Comparison of ENCODE assay signal across 8 cellular contexts in genomic region chr2:15142069-15142689, GRCh38.
DNase-seq lines count a peak whose midpoint lies in the region; ATAC-seq and TF ChIP-seq lines count a peak whose summit lies in the region.

No MANE protein-coding gene starts in this region.

- DNase-seq in PC-3 (peak; percentile 88), prostate gland (ENCODE audit: low spot score) (peak; percentile 12), NCI-H446 treated with DMSO at 0.1 percent for 48 hours (lab: John Stamatoyannopoulos, UW) (no peak), neural progenitor cell (ENCODE audit: low spot score) (no peak), foreskin fibroblast (no peak)

- no peaks in the 10 kb centered on the region for H3K9me3 Mint-ChIP-seq in activated T-helper 17 cell treated with anti-CD3 and anti-CD28 coated beads, Interleukin-2, amount 50 U/mL, for 72 hours
- H3K9me3 Mint-ChIP-seq in neural progenitor cell, result peaks cover 5% of the 10 kb centered on the region

- CTCF ChIA-PET in PC-3 (lab: Charles Lee), result no interaction called here

- peak; percentile 100 for ATAC-seq in GM18907 (IDR thresholded peaks at IDR 0.05; ENCODE audit: unreplicated experiment)
- ATAC-seq in HG03039 (IDR thresholded peaks at IDR 0.05; ENCODE audit: unreplicated experiment), result peak; percentile 100
- peak; percentile 50 for ATAC-seq in PC-3
- peak; percentile 98 for ATAC-seq in activated T-helper 17 cell treated with anti-CD3 and anti-CD28 coated beads, Interleukin-2, amount 50 U/mL, for 72 hours (replicated peaks)

- H3K4me3 ChIP-seq in PC-3 (ENCODE audit: low read length) (peak overlapping the region; percentile 1; the same call in 1 of the 2 replicates), prostate gland (no peak overlapping the region), neural progenitor cell (no peak overlapping the region), foreskin fibroblast (ENCODE audit: low read depth in 1 of 2, low read length in 2 of 2) (no peak overlapping the region)

- no peaks in the 10 kb centered on the region for H3K36me3 Mint-ChIP-seq in activated T-helper 17 cell treated with anti-CD3 and anti-CD28 coated beads, Interleukin-2, amount 50 U/mL, for 72 hours (ENCODE audit: low read depth)
- H3K36me3 Mint-ChIP-seq in neural progenitor cell, result no peaks in the 10 kb centered on the region

- H3K9me3 ChIP-seq in PC-3 (ENCODE audit: low read length), result no peaks in the 10 kb centered on the region
- H3K9me3 ChIP-seq in prostate gland, result no peaks in the 10 kb centered on the region
- H3K9me3 ChIP-seq in neural progenitor cell (ENCODE audit: low read depth), result no peaks in the 10 kb centered on the region

- intact Hi-C loops in PC-3 (cut with micrococcal nuclease), result loop anchor here (10.0 kb wide), 1 partner anchor 107 kb away; no protein-coding TSS in a partner anchor
- intact Hi-C loops in prostate gland (cut with DNase I), result no loop called here

- no peaks in the 10 kb centered on the region for H4K20me1 ChIP-seq in PC-3 (ENCODE audit: low read length)
- no peaks in the 10 kb centered on the region for H4K20me1 ChIP-seq in neural progenitor cell (ENCODE audit: low read depth)

- peaks cover 10% of the 10 kb centered on the region for H3K4me1 Mint-ChIP-seq in activated T-helper 17 cell treated with anti-CD3 and anti-CD28 coated beads, Interleukin-2, amount 50 U/mL, for 72 hours
- H3K4me1 Mint-ChIP-seq in neural progenitor cell, result peaks cover 27% of the 10 kb centered on the region

- no peak for TF ChIP-seq POLR2A in prostate gland (IDR thresholded peaks at IDR 0.05)

- H3K4me1 ChIP-seq in PC-3 (ENCODE audit: insufficient read depth, low read length) (peaks cover 38% of the 10 kb centered on the region), prostate gland (replicated peaks) (no peaks in the 10 kb centered on the region), neural progenitor cell (peaks cover 10% of the 10 kb centered on the region)

- no peak for TF ChIP-seq CTCF in PC-3 (conservative IDR thresholded peaks at IDR 0.05; ENCODE audit: low read depth, low read length)
- no peak for TF ChIP-seq CTCF in prostate gland (IDR thresholded peaks at IDR 0.05)
- TF ChIP-seq CTCF in neural progenitor cell (IDR thresholded peaks at IDR 0.05), result no peak
- TF ChIP-seq CTCF in foreskin fibroblast (IDR thresholded peaks at IDR 0.05; ENCODE audit: low read depth, low read length), result no peak

- H3K36me3 ChIP-seq in PC-3 (ENCODE audit: low read depth, low read length), result no peaks in the 10 kb centered on the region
- no peaks in the 10 kb centered on the region for H3K36me3 ChIP-seq in prostate gland
- H3K36me3 ChIP-seq in neural progenitor cell, result no peaks in the 10 kb centered on the region

- H3K79me2 ChIP-seq in PC-3 (ENCODE audit: low read length), result no peaks in the 10 kb centered on the region
- no peaks in the 10 kb centered on the region for H3K79me2 ChIP-seq in neural progenitor cell (ENCODE audit: low read depth)

- peak overlapping the region; percentile 47 for H3K27ac Mint-ChIP-seq in activated T-helper 17 cell treated with anti-CD3 and anti-CD28 coated beads, Interleukin-2, amount 50 U/mL, for 72 hours
- H3K27ac Mint-ChIP-seq in neural progenitor cell, result no peak overlapping the region

- H2AFZ ChIP-seq in PC-3 (ENCODE audit: low read length), result peak overlapping the region; percentile 47
- H2AFZ ChIP-seq in neural progenitor cell (replicated peaks), result no peak overlapping the region

- POLR2A ChIA-PET in PC-3 (lab: Charles Lee; ENCODE audit: unreplicated experiment), result no interaction called here

- H3K4me3 Mint-ChIP-seq in activated T-helper 17 cell treated with anti-CD3 and anti-CD28 coated beads, Interleukin-2, amount 50 U/mL, for 72 hours, result peak overlapping the region; percentile 45
- H3K4me3 Mint-ChIP-seq in neural progenitor cell, result no peak overlapping the region

- BruUV-seq in PC-3 (replicated peaks; lab: Mats Ljungman, UMichigan), result no TSS peak

- H3K27me3 ChIP-seq in PC-3 (ENCODE audit: low read length) (no peaks in the 10 kb centered on the region), prostate gland (replicated peaks; ENCODE audit: insufficient read depth) (no peaks in the 10 kb centered on the region), neural progenitor cell (no peaks in the 10 kb centered on the region)

- WGBS in prostate gland, result 25% methylated on average over 14 of the region's 14 CpGs

- H3K27me3 Mint-ChIP-seq in activated T-helper 17 cell treated with anti-CD3 and anti-CD28 coated beads, Interleukin-2, amount 50 U/mL, for 72 hours, result peaks cover 4% of the 10 kb centered on the region
- no peaks in the 10 kb centered on the region for H3K27me3 Mint-ChIP-seq in neural progenitor cell (ENCODE audit: insufficient read depth, low read depth)

- H3K9ac ChIP-seq in PC-3 (ENCODE audit: low read length) (peak overlapping the region; percentile 33), neural progenitor cell (no peak overlapping the region)

- H3K9me2 ChIP-seq in PC-3 (replicated peaks; ENCODE audit: low read length), result no peaks in the 10 kb centered on the region

- H3K27ac ChIP-seq in PC-3 (ENCODE audit: low read length) (peak overlapping the region; percentile 80), prostate gland (no peak overlapping the region), neural progenitor cell (no peak overlapping the region)

- H3F3A ChIP-seq in PC-3 (ENCODE audit: low read length, unreplicated experiment), result no peaks in the 10 kb centered on the region
- H3F3A ChIP-seq in neural progenitor cell (ENCODE audit: low read depth), result no peaks in the 10 kb centered on the region

- H3K4me2 ChIP-seq in PC-3 (ENCODE audit: low read length), result peak overlapping the region; percentile 59
- H3K4me2 ChIP-seq in neural progenitor cell, result no peak overlapping the region

Comparison
In these comparisons a context has a peak if more than half of its experiments do, and no peak if none do; other contexts are left out.
1. ATAC-seq: peak in every context shown above with its lines; median percentile 100 in GM18907; 100 in HG03039; 98 in activated T-helper 17 cell treated with anti-CD3 and anti-CD28 coated beads, Interleukin-2, amount 50 U/mL, for 72 hours; 50 in PC-3.
2. DNase-seq: peak in PC-3 (single experiment) and prostate gland (single experiment); none in NCI-H446 treated with DMSO at 0.1 percent for 48 hours (single experiment), neural progenitor cell (single experiment) and foreskin fibroblast (0 of 2).